In genomic region chr5:124745367-124746251, GRCh38 we compare ENCODE assay signal across 8 cellular contexts. TPM values are rescaled to one million over a fixed set of nuclear protein-coding genes. Genes with fewer than 3 reads are reported as not detected.
DNase-seq lines count a peak whose midpoint lies in the region; ATAC-seq, FAIRE-seq and TF ChIP-seq lines count a peak whose summit lies in the region.

No MANE protein-coding gene starts in this region.

- H3K9me3 Mint-ChIP-seq in CD8-positive, alpha-beta memory T cell: peaks cover 0 to 9% (median 4%) of the 10 kb centered on the region in 5 donors
- no peaks in the 10 kb centered on the region for H3K9me3 Mint-ChIP-seq in CD4-positive, alpha-beta T cell

- no peak overlapping the region for H3K4me3 Mint-ChIP-seq in CD8-positive, alpha-beta memory T cell
- no peak overlapping the region for H3K4me3 Mint-ChIP-seq in CD4-positive, alpha-beta T cell

- TF ChIP-seq POLR2A in body of pancreas (IDR thresholded peaks at IDR 0.05): no peak
- TF ChIP-seq POLR2A in right lobe of liver (IDR thresholded peaks at IDR 0.05): no peak
- TF ChIP-seq POLR2A in H54 (IDR thresholded peaks at IDR 0.05; ENCODE audit: low read depth, low read length): no peak

- 6% methylated on average over 5 of the region's 5 CpGs for WGBS in HUES64
- 9 to 11% methylated on average over 5 of the region's 5 CpGs for WGBS in body of pancreas, 2 donors
- 13% methylated on average over 5 of the region's 5 CpGs for WGBS in right lobe of liver (ENCODE audit: insufficient coverage, low coverage, low lambda C conversion rate, missing lambda C conversion rate)

- H3K4me1 ChIP-seq in HUES64 (ENCODE audit: insufficient read depth, low read length) (peaks cover 46% of the 10 kb centered on the region), body of pancreas (peaks cover 56% of the 10 kb centered on the region), right lobe of liver (peaks cover 0 to 25% (median 0%) of the 10 kb centered on the region in 4 donors)
- no peaks in the 10 kb centered on the region for H3K4me1 ChIP-seq in CD8-positive, alpha-beta memory T cell (ENCODE audit: insufficient read depth, low read length)

- H3K27ac Mint-ChIP-seq in CD8-positive, alpha-beta memory T cell: no peak overlapping the region
- no peak overlapping the region for H3K27ac Mint-ChIP-seq in CD4-positive, alpha-beta T cell

- H3K36me3 Mint-ChIP-seq in CD8-positive, alpha-beta memory T cell: no peaks in the 10 kb centered on the region
- H3K36me3 Mint-ChIP-seq in CD4-positive, alpha-beta T cell (ENCODE audit: low read depth): no peaks in the 10 kb centered on the region

- intact Hi-C loops in body of pancreas (cut with DNase I) (no loop called here), right lobe of liver (cut with DNase I) (no loop called here)
- intact Hi-C loops in CD4-positive, alpha-beta T cell (cut with DNase I, micrococcal nuclease): no loop called here

- DNase-seq in body of pancreas (peak in 1 of 4 donors; percentile 49), right lobe of liver (no peak), H54 (ENCODE audit: insufficient read length, low spot score) (no peak)
- no peak for DNase-seq in CD8-positive, alpha-beta memory T cell
- no peak for DNase-seq in CD4-positive, alpha-beta T cell

- ATAC-seq in body of pancreas (no peak), right lobe of liver (no peak), HG03175 (IDR thresholded peaks at IDR 0.05; ENCODE audit: unreplicated experiment) (no peak)
- no peak for ATAC-seq in CD4-positive, alpha-beta T cell (ENCODE audit: poor library complexity)

- FAIRE-seq in A204.1 (lab: Jason Lieb, UNC) (peak; percentile 27), H54 (lab: Jason Lieb, UNC) (no peak)

- H3K9me3 ChIP-seq in HUES64 (ENCODE audit: insufficient read depth, low read depth, low read length) (no peaks in the 10 kb centered on the region), body of pancreas (no peaks in the 10 kb centered on the region), right lobe of liver (peaks cover 0 to 3% (median 0%) of the 10 kb centered on the region in 4 donors)
- H3K9me3 ChIP-seq in CD8-positive, alpha-beta memory T cell (ENCODE audit: low read length): no peaks in the 10 kb centered on the region
- no peaks in the 10 kb centered on the region for H3K9me3 ChIP-seq in CD4-positive, alpha-beta T cell (ENCODE audit: control insufficient read depth, low read length)

- POLR2A ChIA-PET in CD8-positive, alpha-beta memory T cell (lab: Charles Lee): no interaction called here
- POLR2A ChIA-PET in CD4-positive, alpha-beta T cell (lab: Charles Lee): no interaction called here

- H3K36me3 ChIP-seq in HUES64 (ENCODE audit: insufficient read depth, low read length): no peaks in the 10 kb centered on the region
- no peaks in the 10 kb centered on the region for H3K36me3 ChIP-seq in body of pancreas (replicated peaks in 1 of 2; ENCODE audit: insufficient read depth in 1 of 2, low read depth in 2 of 2)
- no peaks in the 10 kb centered on the region for H3K36me3 ChIP-seq in right lobe of liver
- H3K36me3 ChIP-seq in CD8-positive, alpha-beta memory T cell (ENCODE audit: insufficient read depth, low read length): no peaks in the 10 kb centered on the region

- H3K4me1 Mint-ChIP-seq in CD8-positive, alpha-beta memory T cell: peaks cover 2 to 15% (median 9%) of the 10 kb centered on the region in 3 donors
- peaks cover 34% of the 10 kb centered on the region for H3K4me1 Mint-ChIP-seq in CD4-positive, alpha-beta T cell (ENCODE audit: low read depth)

- H3K27ac ChIP-seq in HUES64 (ENCODE audit: low read depth, low read length): peak overlapping the region; percentile 84
- H3K27ac ChIP-seq in body of pancreas: peak overlapping the region; percentile 69 to 91 (median 85)
- H3K27ac ChIP-seq in right lobe of liver: peak overlapping the region; percentile 81 to 93 (median 92)
- H3K27ac ChIP-seq in CD8-positive, alpha-beta memory T cell (ENCODE audit: low read depth, low read length): no peak overlapping the region
- no peak overlapping the region for H3K27ac ChIP-seq in CD4-positive, alpha-beta T cell (ENCODE audit: low read depth, low read length)

- H3K27me3 Mint-ChIP-seq in CD8-positive, alpha-beta memory T cell: peaks cover 39 to 51% of the 10 kb centered on the region in 2 donors
- H3K27me3 Mint-ChIP-seq in CD4-positive, alpha-beta T cell: peaks cover 1% of the 10 kb centered on the region

- TF ChIP-seq CTCF in body of pancreas (IDR thresholded peaks at IDR 0.05) (no peak), right lobe of liver (IDR thresholded peaks at IDR 0.05) (no peak)
- no peak for TF ChIP-seq CTCF in CD4-positive, alpha-beta T cell (IDR thresholded peaks at IDR 0.05)

- H3K27me3 ChIP-seq in HUES64 (ENCODE audit: insufficient read depth, low read length) (no peaks in the 10 kb centered on the region), body of pancreas (no peaks in the 10 kb centered on the region), right lobe of liver (no peaks in the 10 kb centered on the region)
- H3K27me3 ChIP-seq in CD8-positive, alpha-beta memory T cell (ENCODE audit: insufficient read depth, low read length, poor library complexity, severe bottlenecking): peaks cover 16% of the 10 kb centered on the region
- H3K27me3 ChIP-seq in CD4-positive, alpha-beta T cell (ENCODE audit: control insufficient read depth, insufficient read depth, low read length): peaks cover 61% of the 10 kb centered on the region

- H3K4me3 ChIP-seq in HUES64 (ENCODE audit: low read length) (peak overlapping the region; percentile 90), body of pancreas (peak overlapping the region in 1 of 2 donors; percentile 19), right lobe of liver (peak overlapping the region; percentile 29 to 64 (median 54))
- no peak overlapping the region for H3K4me3 ChIP-seq in CD8-positive, alpha-beta memory T cell (ENCODE audit: low read length)

- CTCF ChIA-PET in CD8-positive, alpha-beta memory T cell (lab: Charles Lee): no interaction called here
- CTCF ChIA-PET in CD4-positive, alpha-beta T cell (lab: Charles Lee): interaction anchor here (0.7 kb wide), 1 partner anchor 355 kb away, joined by 3 read pairs; no protein-coding TSS in a partner anchor

- H3K9ac ChIP-seq in HUES64 (ENCODE audit: low read depth, low read length): peak overlapping the region; percentile 85

RNA-seq across cellular contexts. Expression of gene ZNF608, which starts 0.8 kb away (rescaled TPM):
- 30.8 TPM for polyA plus RNA-seq in HUES64 (2013, experiment 1 of 2)
- polyA plus RNA-seq in HUES64 (2013, experiment 2 of 2): 38.7 TPM
- 10 to 100 TPM; 30.1 to 33.6 TPM for total RNA-seq in body of pancreas
- 1 to 10 TPM; 3.9 to 6.5 (median 4.9) TPM for total RNA-seq in right lobe of liver
- total RNA-seq in CD8-positive, alpha-beta memory T cell: not detected
- not detected for polyA plus RNA-seq in CD8-positive, alpha-beta memory T cell
- total RNA-seq in CD4-positive, alpha-beta T cell: under 1 TPM in 1 of 2 experiments, not detected in 1; 0.14 TPM

Comparison
In these comparisons a context has a peak if more than half of its experiments do, and no peak if none do; other contexts are left out.
1. H3K27ac ChIP-seq: peak in HUES64 (single experiment), body of pancreas (4 of 4) and right lobe of liver (3 of 3); none in CD8-positive, alpha-beta memory T cell (single experiment) and CD4-positive, alpha-beta T cell (single experiment).
2. RNA of gene ZNF608, which starts 0.8 kb away (total RNA-seq): 30.1 to 33.6 TPM in body of pancreas and 3.9 to 6.5 TPM in right lobe of liver; 0.14 TPM in CD4-positive, alpha-beta T cell and not detected in CD8-positive, alpha-beta memory T cell; every median in the first group is over 4 times any median in the second.